ENCODE assay signal across 23 cellular contexts in the genomic region with DNA sequence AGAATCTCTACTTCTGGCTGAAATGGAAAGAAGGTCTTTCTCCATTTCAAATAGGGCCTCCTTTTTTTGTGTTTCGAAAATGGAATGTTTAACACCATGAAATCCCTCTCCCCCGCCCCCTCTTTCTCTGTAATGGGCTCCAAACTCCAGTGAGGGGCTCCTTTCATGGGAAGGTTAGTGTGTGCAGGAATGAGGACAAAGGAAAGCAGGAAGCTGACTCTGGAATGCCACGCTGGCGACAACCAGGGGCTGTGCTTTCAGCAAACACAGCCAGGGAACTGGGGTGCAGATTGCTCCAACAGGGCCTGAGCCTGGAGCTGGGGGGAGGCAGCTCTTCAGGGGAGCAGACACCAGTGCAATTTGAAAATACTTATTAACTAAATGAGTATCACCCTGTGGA.
DNase-seq lines count a peak whose midpoint lies in the region; ATAC-seq, FAIRE-seq and TF ChIP-seq lines count a peak whose summit lies in the region.
"Had no signal": no experiment of that assay in that cellular context is flagged by ENCODE, and none has a peak within 500 bp of the region (broad histone marks: within the 10 kb centered on the region; RNA-seq: fewer than 3 reads in every experiment).

No MANE protein-coding gene starts in this region.

- H3K4me3 ChIP-seq in HUES64 (ENCODE audit: low read length) (no peak overlapping the region), HepG2 (replicated peaks in 1 of 3; ENCODE audit: insufficient read depth in 1 of 3, low read depth in 2 of 3, low read length in 3 of 3) (no peak overlapping the region), mucosa of descending colon (no peak overlapping the region), tibial artery (no peak overlapping the region)
- H3K4me3 ChIP-seq: lower lobe of right lung, SK-N-MC, upper lobe of left lung had no signal

- intact Hi-C loops in HepG2 (cut with micrococcal nuclease; ENCODE audit: unreplicated experiment): no loop called here
- intact Hi-C loops in mucosa of descending colon (cut with DNase I, micrococcal nuclease): no loop called here
- intact Hi-C loops in tibial artery (cut with DNase I; ENCODE audit: low total_unique reads): no loop called here

- H3K9ac ChIP-seq in HUES64 (ENCODE audit: low read depth, low read length) (peak overlapping the region; percentile 69), HepG2 (ENCODE audit: insufficient read depth, low read depth, low read length) (no peak overlapping the region)

- DNase-seq in ecto neural progenitor cell (ENCODE audit: low spot score): peak; percentile 78
- DNase-seq in HepG2 (ENCODE audit: low spot score): peak; percentile 64
- DNase-seq in retina: peak; percentile 62
- no peak for DNase-seq in mucosa of descending colon
- no peak for DNase-seq in tibial artery
- DNase-seq in GM12892 (ENCODE audit: insufficient read length): no peak
- DNase-seq in NCI-H446 (lab: John Stamatoyannopoulos, UW): no peak
- DNase-seq: activated CD4-positive, alpha-beta T cell treated with anti-CD3 and anti-CD28 coated beads, Interleukin-2, amount 50 U/mL, for 4 hours; activated naive CD4-positive, alpha-beta T cell; amniotic stem cell; central memory CD4-positive, alpha-beta T cell; effector CD8-positive, alpha-beta T cell; lower lobe of right lung; naive B cell; NCI-H2107; NCI-H524; RPMI8226; stimulated activated naive CD8-positive, alpha-beta T cell treated with anti-CD3 and anti-CD28 coated beads, Interleukin-15, Interleukin-2, amounts not matched to agents 100 U/mL and 50 U/mL, for 24 hours; upper lobe of left lung had no signal

- TF ChIP-seq POLR2A in HepG2 (IDR thresholded peaks at IDR 0.05; ENCODE audit: insufficient read depth in 1 of 2, low read depth in 2 of 2, low read length in 2 of 2): no peak
- TF ChIP-seq POLR2A in GM12892 (IDR thresholded peaks at IDR 0.05; ENCODE audit: low read depth, low read length): no peak

- no peak for FAIRE-seq in HepG2 (lab: Jason Lieb, UNC)
- FAIRE-seq in GM12892 (lab: Jason Lieb, UNC): no peak
- FAIRE-seq: H54 had no signal

- TF ChIP-seq CTCF in HepG2 (CRISPR knock-in tag; IDR thresholded peaks at IDR 0.05) (no peak), mucosa of descending colon (IDR thresholded peaks at IDR 0.05) (no peak), tibial artery (IDR thresholded peaks at IDR 0.05) (no peak)

- BruUV-seq in HepG2 (replicated peaks; lab: Mats Ljungman, UMichigan): no TSS peak

- in situ Hi-C loops in HepG2 (cut with HindIII; ENCODE audit: extremely low pct_ligation_motif_present, low pct_unique_long_range_greater_than_20kb): no loop called here

- ATAC-seq in HepG2: no peak
- no peak for ATAC-seq in mucosa of descending colon
- ATAC-seq: lower lobe of right lung; stimulated activated naive CD8-positive, alpha-beta T cell treated with anti-CD3 and anti-CD28 coated beads, Interleukin-15, Interleukin-2, amounts not matched to agents 100 U/mL and 50 U/mL, for 24 hours had no signal

- no peaks in the 10 kb centered on the region for H4K20me1 ChIP-seq in HepG2 (ENCODE audit: insufficient read depth, low read length)

- H3K79me2 ChIP-seq in HepG2 (ENCODE audit: insufficient read depth, low read length): no peaks in the 10 kb centered on the region

- POLR2A ChIA-PET in HepG2 (lab: Yijun Ruan, JAX): no interaction called here

- H3K27me3 ChIP-seq in HUES64 (ENCODE audit: insufficient read depth, low read length): no peaks in the 10 kb centered on the region
- H3K27me3 ChIP-seq in HepG2 (ENCODE audit: control insufficient read depth in 1 of 2, insufficient read depth in 2 of 2, low read length in 2 of 2): no peaks in the 10 kb centered on the region
- no peaks in the 10 kb centered on the region for H3K27me3 ChIP-seq in tibial artery
- H3K27me3 ChIP-seq: upper lobe of left lung had no signal

- TF ChIP-seq RAD21 in HepG2 (CRISPR knock-in tag; IDR thresholded peaks at IDR 0.05): no peak

- 21% methylated on average over 2 of the region's 4 CpGs for WGBS in HUES64
- 64% methylated on average over 4 of the region's 4 CpGs for WGBS in HepG2 (ENCODE audit: low lambda C conversion rate)

- no peaks in the 10 kb centered on the region for H3K36me3 ChIP-seq in HUES64 (ENCODE audit: insufficient read depth, low read length)
- H3K36me3 ChIP-seq in HepG2 (replicated peaks in 1 of 2; ENCODE audit: control insufficient read depth in 1 of 2, insufficient read depth in 2 of 2, low read length in 2 of 2): peaks cover 8 to 16% of the 10 kb centered on the region in 2 experiments; a peak in 4 of 5 replicates
- no peaks in the 10 kb centered on the region for H3K36me3 ChIP-seq in mucosa of descending colon (ENCODE audit: low read depth)
- peaks cover 17 to 53% (median 44%) of the 10 kb centered on the region in 3 donors for H3K36me3 ChIP-seq in tibial artery

- H3K9me3 ChIP-seq in HUES64 (ENCODE audit: insufficient read depth, low read depth, low read length) (no peaks in the 10 kb centered on the region), HepG2 (ENCODE audit: low read length) (no peaks in the 10 kb centered on the region), mucosa of descending colon (no peaks in the 10 kb centered on the region), tibial artery (no peaks in the 10 kb centered on the region)
- H3K9me3 ChIP-seq: lower lobe of right lung, upper lobe of left lung had no signal

- H3K4me2 ChIP-seq in HepG2 (ENCODE audit: low read depth, low read length): no peak overlapping the region

- CTCF ChIA-PET in HepG2 (lab: Yijun Ruan, JAX; ENCODE audit: low intra/inter-chr PET ratio, low total read pairs): no interaction called here

- peaks cover 24% of the 10 kb centered on the region for H3K4me1 ChIP-seq in HUES64 (ENCODE audit: insufficient read depth, low read length)
- peaks cover 46% of the 10 kb centered on the region for H3K4me1 ChIP-seq in HepG2 (ENCODE audit: insufficient read depth, low read length)
- H3K4me1 ChIP-seq in mucosa of descending colon (ENCODE audit: low read depth): no peaks in the 10 kb centered on the region
- no peaks in the 10 kb centered on the region for H3K4me1 ChIP-seq in tibial artery
- H3K4me1 ChIP-seq: lower lobe of right lung, upper lobe of left lung had no signal

- TF ChIP-seq EP300 in HepG2 (IDR thresholded peaks at IDR 0.05; ENCODE audit: low read depth in 2 of 2, low read length in 2 of 2) (no peak), HepG2 (CRISPR knock-in tag; IDR thresholded peaks at IDR 0.05; ENCODE audit: borderline replicate concordance) (no peak)

- no peak overlapping the region for H2AFZ ChIP-seq in HepG2 (ENCODE audit: low read length)

- H3K27ac ChIP-seq in HUES64 (ENCODE audit: low read depth, low read length) (peak overlapping the region; percentile 40), HepG2 (ENCODE audit: extremely low read length, insufficient read depth, low read length) (peak overlapping the region; percentile 46), tibial artery (no peak overlapping the region)
- H3K27ac ChIP-seq: lower lobe of right lung, SK-N-MC, upper lobe of left lung, WERI-Rb-1 had no signal

TF ChIP-seq in HepG2, 621 proteins besides CTCF, POLR2A, EP300 and RAD21 (continues in another document):
- TF ChIP-seq FOXM1 (CRISPR knock-in tag; IDR thresholded peaks at IDR 0.05) (no peak), AGO2 (optimal IDR thresholded peaks at IDR 0.05; ENCODE audit: low read depth, low read length) (no peak), EZH2 (conservative IDR thresholded peaks at IDR 0.05; ENCODE audit: low read depth, low read length) (no peak), RFXANK (CRISPR knock-in tag; IDR thresholded peaks at IDR 0.05) (no peak), KDM2A (CRISPR knock-in tag; IDR thresholded peaks at IDR 0.05; ENCODE audit: borderline replicate concordance, low read depth) (no peak), JUNB (CRISPR knock-in tag; IDR thresholded peaks at IDR 0.05; ENCODE audit: borderline replicate concordance) (no peak), GABPB1 (CRISPR knock-in tag; IDR thresholded peaks at IDR 0.05) (no peak), ZNF446 (CRISPR knock-in tag; IDR thresholded peaks at IDR 0.05) (no peak), GATAD1 (CRISPR knock-in tag; IDR thresholded peaks at IDR 0.05) (no peak)
- TF ChIP-seq, protein P1, sequence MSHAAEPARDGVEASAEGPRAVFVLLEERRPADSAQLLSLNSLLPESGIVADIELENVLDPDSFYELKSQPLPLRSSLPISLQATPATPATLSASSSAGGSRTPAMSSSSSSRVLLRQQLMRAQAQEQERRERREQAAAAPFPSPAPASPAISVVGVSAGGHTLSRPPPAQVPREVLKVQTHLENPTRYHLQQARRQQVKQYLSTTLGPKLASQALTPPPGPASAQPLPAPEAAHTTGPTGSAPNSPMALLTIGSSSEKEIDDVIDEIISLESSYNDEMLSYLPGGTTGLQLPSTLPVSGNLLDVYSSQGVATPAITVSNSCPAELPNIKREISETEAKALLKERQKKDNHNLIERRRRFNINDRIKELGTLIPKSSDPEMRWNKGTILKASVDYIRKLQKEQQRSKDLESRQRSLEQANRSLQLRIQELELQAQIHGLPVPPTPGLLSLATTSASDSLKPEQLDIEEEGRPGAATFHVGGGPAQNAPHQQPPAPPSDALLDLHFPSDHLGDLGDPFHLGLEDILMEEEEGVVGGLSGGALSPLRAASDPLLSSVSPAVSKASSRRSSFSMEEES (CRISPR knock-in tag; IDR thresholded peaks at IDR 0.05): no peak
- TF ChIP-seq, protein P2, sequence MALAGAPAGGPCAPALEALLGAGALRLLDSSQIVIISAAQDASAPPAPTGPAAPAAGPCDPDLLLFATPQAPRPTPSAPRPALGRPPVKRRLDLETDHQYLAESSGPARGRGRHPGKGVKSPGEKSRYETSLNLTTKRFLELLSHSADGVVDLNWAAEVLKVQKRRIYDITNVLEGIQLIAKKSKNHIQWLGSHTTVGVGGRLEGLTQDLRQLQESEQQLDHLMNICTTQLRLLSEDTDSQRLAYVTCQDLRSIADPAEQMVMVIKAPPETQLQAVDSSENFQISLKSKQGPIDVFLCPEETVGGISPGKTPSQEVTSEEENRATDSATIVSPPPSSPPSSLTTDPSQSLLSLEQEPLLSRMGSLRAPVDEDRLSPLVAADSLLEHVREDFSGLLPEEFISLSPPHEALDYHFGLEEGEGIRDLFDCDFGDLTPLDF (CRISPR knock-in tag; IDR thresholded peaks at IDR 0.05): no peak

Comparison
In these comparisons a context has a peak if more than half of its experiments do, and no peak if none do; other contexts are left out.
1. H3K27ac ChIP-seq: peak in HUES64 (single experiment) and HepG2 (single experiment); none in tibial artery (0 of 2).
2. DNase-seq: peak in ecto neural progenitor cell (single experiment), HepG2 (single experiment) and retina (single experiment); none in mucosa of descending colon (0 of 3), tibial artery (0 of 2), GM12892 (single experiment) and NCI-H446 (0 of 2).